1 cellular context compared by ENCODE assay signal in the genomic region with DNA sequence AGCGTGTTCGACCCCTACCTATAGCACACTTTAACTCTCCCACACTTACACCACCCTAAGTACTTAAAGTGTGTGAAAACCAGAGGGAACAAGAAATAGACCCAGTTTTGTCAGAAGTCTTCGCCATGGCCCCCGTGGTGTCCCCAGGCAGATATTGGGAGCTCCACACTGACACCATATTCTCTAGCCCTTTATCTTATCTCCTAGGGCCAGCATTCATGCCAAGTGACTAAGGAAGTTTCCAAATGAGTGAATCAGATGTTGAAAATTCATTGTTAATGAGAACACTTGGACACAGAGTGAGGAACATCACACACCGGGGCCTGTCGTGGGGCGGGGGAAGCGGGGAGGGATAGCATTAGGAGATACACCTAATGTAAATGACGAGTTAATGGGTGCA.
TF ChIP-seq lines count a peak whose summit lies in the region.

No MANE protein-coding gene starts in this region.

TF ChIP-seq in WTC11, 78 proteins besides CTCF, POLR2A, EP300 and RAD21 (continued from another document):
- TF ChIP-seq ZBTB43 (CRISPR knock-in tag; IDR thresholded peaks at IDR 0.05), result no peak
- TF ChIP-seq ZNF138 (CRISPR knock-in tag; conservative IDR thresholded peaks at IDR 0.05), result no peak
- TF ChIP-seq GTF2I (CRISPR knock-in tag; conservative IDR thresholded peaks at IDR 0.05), result no peak
- no peak for TF ChIP-seq HMGA2 (CRISPR knock-in tag; IDR thresholded peaks at IDR 0.05)
- no peak for TF ChIP-seq SMAD3 (CRISPR knock-in tag; IDR thresholded peaks at IDR 0.05; ENCODE audit: borderline replicate concordance)
- TF ChIP-seq RORB (CRISPR knock-in tag; IDR thresholded peaks at IDR 0.05), result no peak
- no peak for TF ChIP-seq ELF4 (CRISPR knock-in tag; IDR thresholded peaks at IDR 0.05; ENCODE audit: low read depth)
- no peak for TF ChIP-seq ZNF425 (CRISPR knock-in tag; conservative IDR thresholded peaks at IDR 0.05)
